ENCODE assay signal across 15 cellular contexts in genomic region chr1:235052067-235053008, GRCh38.
DNase-seq lines count a peak whose midpoint lies in the region; ATAC-seq and TF ChIP-seq lines count a peak whose summit lies in the region.
"Had no signal": no experiment of that assay in that cellular context is flagged by ENCODE, and none has a peak within 500 bp of the region (broad histone marks: within the 10 kb centered on the region; RNA-seq: fewer than 3 reads in every experiment).

No MANE protein-coding gene starts in this region.

- peaks cover 48% of the 10 kb centered on the region for H3K4me1 Mint-ChIP-seq in stimulated activated naive CD8-positive, alpha-beta T cell treated with anti-CD3 and anti-CD28 coated beads, Interleukin-15, Interleukin-2, amounts not matched to agents 100 ng/mL and 50 ng/mL, for 24 hours (ENCODE audit: low read depth)
- peaks cover 36% of the 10 kb centered on the region for H3K4me1 Mint-ChIP-seq in stimulated activated naive CD8-positive, alpha-beta T cell treated with anti-CD3 and anti-CD28 coated beads, Interleukin-15, amount 100 ng/mL, for 72 hours
- peaks cover 9% of the 10 kb centered on the region for H3K4me1 Mint-ChIP-seq in T-helper 17 cell

- H3K4me2 ChIP-seq in hepatocyte (no peak overlapping the region), mammary epithelial cell (ENCODE audit: insufficient read depth, low read depth, low read length) (no peak overlapping the region)

- no peaks in the 10 kb centered on the region for H3K9me3 Mint-ChIP-seq in stimulated activated naive CD8-positive, alpha-beta T cell treated with anti-CD3 and anti-CD28 coated beads, Interleukin-15, Interleukin-2, amounts not matched to agents 100 ng/mL and 50 ng/mL, for 24 hours
- H3K9me3 Mint-ChIP-seq in stimulated activated naive CD8-positive, alpha-beta T cell treated with anti-CD3 and anti-CD28 coated beads, Interleukin-15, amount 100 ng/mL, for 72 hours, result no peaks in the 10 kb centered on the region
- H3K9me3 Mint-ChIP-seq: naive B cell had no signal

- H3K79me2 ChIP-seq in hepatocyte (no peaks in the 10 kb centered on the region), mammary epithelial cell (ENCODE audit: insufficient read depth, low read length) (no peaks in the 10 kb centered on the region)

- in situ Hi-C loops in mammary epithelial cell (cut with MboI; ENCODE audit: low sequenced_read_pairs in 2 of 2), result no loop called here

- no peaks in the 10 kb centered on the region for H3K9me2 ChIP-seq in hepatocyte (replicated peaks; ENCODE audit: insufficient read depth)

- no peak for DNase-seq in stimulated activated naive CD8-positive, alpha-beta T cell treated with anti-CD3 and anti-CD28 coated beads, Interleukin-15, amount 100 ng/mL, for 72 hours
- no peak for DNase-seq in T-helper 17 cell
- DNase-seq in islet precursor cell, result peak; percentile 45
- DNase-seq in hepatocyte (ENCODE audit: low spot score), result no peak
- DNase-seq in mammary epithelial cell, result no peak
- no peak for DNase-seq in NCI-H774 (lab: John Stamatoyannopoulos, UW)
- no peak for DNase-seq in pons (ENCODE audit: low spot score)
- DNase-seq: activated CD8-positive, alpha-beta memory T cell treated with anti-CD3 and anti-CD28 coated beads, Interleukin-2, amount 10 ng/mL, durations not matched to agents 7 days and 5 days; Kasumi-1; naive B cell; NCI-H1436 treated with DMSO at 0.1 percent for 48 hours; PC-3; psoas muscle had no signal

- H3K4me3 Mint-ChIP-seq in stimulated activated naive CD8-positive, alpha-beta T cell treated with anti-CD3 and anti-CD28 coated beads, Interleukin-15, Interleukin-2, amounts not matched to agents 100 ng/mL and 50 ng/mL, for 24 hours, result no peak overlapping the region
- H3K4me3 Mint-ChIP-seq in stimulated activated naive CD8-positive, alpha-beta T cell treated with anti-CD3 and anti-CD28 coated beads, Interleukin-15, amount 100 ng/mL, for 72 hours, result no peak overlapping the region
- peak overlapping the region; percentile 13 for H3K4me3 Mint-ChIP-seq in T-helper 17 cell
- H3K4me3 Mint-ChIP-seq: activated CD8-positive, alpha-beta memory T cell treated with anti-CD3 and anti-CD28 coated beads, Interleukin-2, amount 10 ng/mL, durations not matched to agents 7 days and 5 days; activated naive CD8-positive, alpha-beta T cell; naive B cell had no signal

- H3K27me3 ChIP-seq in hepatocyte, result no peaks in the 10 kb centered on the region
- no peaks in the 10 kb centered on the region for H3K27me3 ChIP-seq in mammary epithelial cell (ENCODE audit: insufficient read depth, low read length)

- H3K27ac Mint-ChIP-seq in stimulated activated naive CD8-positive, alpha-beta T cell treated with anti-CD3 and anti-CD28 coated beads, Interleukin-15, Interleukin-2, amounts not matched to agents 100 ng/mL and 50 ng/mL, for 24 hours, result peak overlapping the region; percentile 2
- peak overlapping the region in 1 of 2 donors; percentile 82 for H3K27ac Mint-ChIP-seq in stimulated activated naive CD8-positive, alpha-beta T cell treated with anti-CD3 and anti-CD28 coated beads, Interleukin-15, amount 100 ng/mL, for 72 hours
- H3K27ac Mint-ChIP-seq in T-helper 17 cell, result no peak overlapping the region
- H3K27ac Mint-ChIP-seq: activated CD8-positive, alpha-beta memory T cell treated with anti-CD3 and anti-CD28 coated beads, Interleukin-2, amount 10 ng/mL, durations not matched to agents 7 days and 5 days; activated naive CD8-positive, alpha-beta T cell had no signal

- H3K4me3 ChIP-seq in hepatocyte, result no peak overlapping the region
- H3K4me3 ChIP-seq in mammary epithelial cell (replicated peaks in 1 of 3; ENCODE audit: insufficient read depth in 1 of 3, low read depth in 2 of 3, low read length in 3 of 3), result no peak overlapping the region
- H3K4me3 ChIP-seq: psoas muscle had no signal

- no peak overlapping the region for H3K27ac ChIP-seq in hepatocyte
- H3K27ac ChIP-seq in mammary epithelial cell (ENCODE audit: insufficient read depth, low read depth, low read length), result no peak overlapping the region
- H3K27ac ChIP-seq: psoas muscle had no signal

- H3K27me3 Mint-ChIP-seq in stimulated activated naive CD8-positive, alpha-beta T cell treated with anti-CD3 and anti-CD28 coated beads, Interleukin-15, Interleukin-2, amounts not matched to agents 100 ng/mL and 50 ng/mL, for 24 hours, result no peaks in the 10 kb centered on the region
- H3K27me3 Mint-ChIP-seq in stimulated activated naive CD8-positive, alpha-beta T cell treated with anti-CD3 and anti-CD28 coated beads, Interleukin-15, amount 100 ng/mL, for 72 hours, result no peaks in the 10 kb centered on the region
- H3K27me3 Mint-ChIP-seq in T-helper 17 cell, result no peaks in the 10 kb centered on the region
- H3K27me3 Mint-ChIP-seq: activated CD8-positive, alpha-beta memory T cell treated with anti-CD3 and anti-CD28 coated beads, Interleukin-2, amount 10 ng/mL, durations not matched to agents 7 days and 5 days; activated naive CD8-positive, alpha-beta T cell; naive B cell had no signal

- intact Hi-C loops in mammary epithelial cell (cut with micrococcal nuclease), result no loop called here

- CTCF ChIA-PET in mammary epithelial cell (lab: Charles Lee; ENCODE audit: low non-redundant PET), result no interaction called here

- H3K4me1 ChIP-seq in hepatocyte (ENCODE audit: insufficient read depth) (no peaks in the 10 kb centered on the region), mammary epithelial cell (ENCODE audit: insufficient read depth, low read length) (peaks cover 16% of the 10 kb centered on the region)

- no peak overlapping the region for H3K9ac ChIP-seq in mammary epithelial cell (ENCODE audit: insufficient read depth, low read length)

- no peak for TF ChIP-seq CTCF in hepatocyte (IDR thresholded peaks at IDR 0.05; ENCODE audit: poor library complexity)
- TF ChIP-seq CTCF in mammary epithelial cell (conservative IDR thresholded peaks at IDR 0.05 in 1 of 2, IDR thresholded peaks at IDR 0.05 in 1 of 2; ENCODE audit: extremely low read depth in 1 of 2, insufficient read depth in 1 of 2, low read depth in 1 of 2, low read length in 2 of 2), result no peak

- H4K20me1 ChIP-seq in hepatocyte (ENCODE audit: insufficient read depth, poor library complexity, severe bottlenecking), result no peaks in the 10 kb centered on the region
- H4K20me1 ChIP-seq in mammary epithelial cell (ENCODE audit: insufficient read depth, low read length), result no peaks in the 10 kb centered on the region

- WGBS in hepatocyte (ENCODE audit: low lambda C conversion rate, missing lambda C conversion rate), result 87% methylated on average over 12 of the region's 12 CpGs
- 86% methylated on average over 12 of the region's 12 CpGs for WGBS in mammary epithelial cell (ENCODE audit: low coverage, missing lambda C conversion rate)

- no peak overlapping the region for H2AFZ ChIP-seq in hepatocyte
- H2AFZ ChIP-seq in mammary epithelial cell (ENCODE audit: low read depth, low read length), result no peak overlapping the region

- H3K36me3 ChIP-seq in hepatocyte (replicated peaks; ENCODE audit: insufficient read depth, low read depth), result no peaks in the 10 kb centered on the region
- H3K36me3 ChIP-seq in mammary epithelial cell (ENCODE audit: insufficient read depth, low read length), result no peaks in the 10 kb centered on the region

- no TSS peak for BruUV-seq in mammary epithelial cell (replicated peaks; lab: Mats Ljungman, UMichigan)

- no peak for ATAC-seq in stimulated activated naive CD8-positive, alpha-beta T cell treated with anti-CD3 and anti-CD28 coated beads, Interleukin-15, amount 100 ng/mL, for 72 hours
- no peak for ATAC-seq in T-helper 17 cell
- ATAC-seq: activated CD8-positive, alpha-beta memory T cell treated with anti-CD3 and anti-CD28 coated beads, Interleukin-2, amount 10 ng/mL, durations not matched to agents 7 days and 5 days; PC-3; psoas muscle had no signal

- dilution Hi-C loops in mammary epithelial cell (cut with HindIII; ENCODE audit: low sequenced_read_pairs), result no loop called here

- no peaks in the 10 kb centered on the region for H3K36me3 Mint-ChIP-seq in stimulated activated naive CD8-positive, alpha-beta T cell treated with anti-CD3 and anti-CD28 coated beads, Interleukin-15, Interleukin-2, amounts not matched to agents 100 ng/mL and 50 ng/mL, for 24 hours (ENCODE audit: low read depth)
- H3K36me3 Mint-ChIP-seq in T-helper 17 cell (ENCODE audit: low read depth), result no peaks in the 10 kb centered on the region
- H3K36me3 Mint-ChIP-seq: activated CD8-positive, alpha-beta memory T cell treated with anti-CD3 and anti-CD28 coated beads, Interleukin-2, amount 10 ng/mL, durations not matched to agents 7 days and 5 days; activated naive CD8-positive, alpha-beta T cell; naive B cell had no signal

- H3K9me3 ChIP-seq in T-helper 17 cell (ENCODE audit: control insufficient read depth, low read length, poor library complexity, severe bottlenecking) (no peaks in the 10 kb centered on the region), hepatocyte (ENCODE audit: low read depth) (no peaks in the 10 kb centered on the region), mammary epithelial cell (replicated peaks; ENCODE audit: insufficient read depth, low read length) (peaks cover 5% of the 10 kb centered on the region)
- H3K9me3 ChIP-seq: psoas muscle had no signal
